ENCODE assay signal across 15 cellular contexts in genomic region chr14:50937325-50937724, GRCh38. TPM values are rescaled to one million over a fixed set of nuclear protein-coding genes. Genes with fewer than 3 reads are reported as not detected.
DNase-seq lines count a peak whose midpoint lies in the region; ATAC-seq and TF ChIP-seq lines count a peak whose summit lies in the region.
"Had no signal": no experiment of that assay in that cellular context is flagged by ENCODE, and none has a peak within 500 bp of the region (broad histone marks: within the 10 kb centered on the region; RNA-seq: fewer than 3 reads in every experiment).

No MANE protein-coding gene starts in this region.

- 20 to 39% methylated on average over 2 of the region's 2 CpGs for WGBS in upper lobe of left lung, 2 donors

- DNase-seq in MCF 10A (ENCODE audit: unreplicated experiment), result peak; percentile 59
- DNase-seq in breast epithelium (ENCODE audit: low spot score in 2 of 2), result no peak
- peak; percentile 42 for DNase-seq in SIG-M5 (lab: John Stamatoyannopoulos, UW)
- peak; percentile 65 for DNase-seq in fibroblast of pulmonary artery (ENCODE audit: low read depth)
- DNase-seq in upper lobe of left lung, result no peak
- no peak for DNase-seq in NCI-H524 (lab: John Stamatoyannopoulos, UW)
- no peak for DNase-seq in NCI-H2171 (lab: John Stamatoyannopoulos, UW)
- DNase-seq: activated naive CD8-positive, alpha-beta T cell treated with anti-CD3 and anti-CD28 coated beads for 36 hours; head of caudate nucleus; left ventricle myocardium superior; stimulated activated CD4-positive, alpha-beta T cell treated with anti-CD3 and anti-CD28 coated beads, Interleukin-12 subunit alpha, Interleukin-12 subunit beta, amount 100 ng/mL, for 4 hours; uterus had no signal

- BruUV-seq in MCF 10A (replicated peaks; lab: Mats Ljungman, UMichigan), result no TSS peak

- TF ChIP-seq EP300 in upper lobe of left lung (IDR thresholded peaks at IDR 0.05), result no peak

- H3K9me3 Mint-ChIP-seq in MCF 10A (ENCODE audit: unreplicated experiment), result no peaks in the 10 kb centered on the region
- H3K9me3 Mint-ChIP-seq: activated naive CD8-positive, alpha-beta T cell treated with anti-CD3 and anti-CD28 coated beads for 36 hours; neural progenitor cell had no signal

- no peak for TF ChIP-seq POLR2A in breast epithelium (IDR thresholded peaks at IDR 0.05)
- no peak for TF ChIP-seq POLR2A in upper lobe of left lung (IDR thresholded peaks at IDR 0.05)

- CTCF ChIA-PET in MCF 10A (lab: Yijun Ruan, JAX), result interaction anchor here (1.0 to 1.1 kb wide), 2 partner anchors 9 to 282 kb away, joined by 4 read pairs; no protein-coding TSS in a partner anchor

- no peak overlapping the region for H3K4me3 ChIP-seq in breast epithelium
- no peak overlapping the region for H3K4me3 ChIP-seq in fibroblast of pulmonary artery (replicated peaks; ENCODE audit: low read depth, low read length)
- no peak overlapping the region for H3K4me3 ChIP-seq in upper lobe of left lung
- H3K4me3 ChIP-seq: neural progenitor cell, uterus had no signal

- H3K27ac Mint-ChIP-seq in MCF 10A (ENCODE audit: low read depth, unreplicated experiment), result no peak overlapping the region
- H3K27ac Mint-ChIP-seq: activated naive CD8-positive, alpha-beta T cell treated with anti-CD3 and anti-CD28 coated beads for 36 hours; neural progenitor cell had no signal

- H3K27me3 Mint-ChIP-seq in MCF 10A (ENCODE audit: insufficient read depth, unreplicated experiment), result no peaks in the 10 kb centered on the region

- TF ChIP-seq CTCF in MCF 10A (IDR thresholded peaks at IDR 0.05; ENCODE audit: unreplicated experiment) (no peak), breast epithelium (IDR thresholded peaks at IDR 0.05) (no peak), fibroblast of pulmonary artery (IDR thresholded peaks at IDR 0.05; ENCODE audit: low read length, missing control alignments) (no peak), upper lobe of left lung (IDR thresholded peaks at IDR 0.05) (no peak)

- H3K36me3 Mint-ChIP-seq in MCF 10A (ENCODE audit: insufficient read depth, unreplicated experiment), result peaks cover 35% of the 10 kb centered on the region
- H3K36me3 Mint-ChIP-seq: activated naive CD8-positive, alpha-beta T cell treated with anti-CD3 and anti-CD28 coated beads for 36 hours had no signal

- H3K36me3 ChIP-seq in breast epithelium, result peaks cover 3% of the 10 kb centered on the region
- H3K36me3 ChIP-seq in upper lobe of left lung, result peaks cover 0 to 10% (median 0%) of the 10 kb centered on the region in 4 donors
- H3K36me3 ChIP-seq: uterus had no signal

- H3K4me1 Mint-ChIP-seq in MCF 10A (ENCODE audit: insufficient read depth, unreplicated experiment), result peaks cover 32% of the 10 kb centered on the region

- ATAC-seq in upper lobe of left lung (ENCODE audit: low FRiP score in 2 of 2) (peak in 1 of 2 donors; percentile 39), GM21529 (IDR thresholded peaks at IDR 0.05; ENCODE audit: unreplicated experiment) (no peak)
- ATAC-seq: left ventricle myocardium superior had no signal

- H3K27me3 ChIP-seq in breast epithelium, result no peaks in the 10 kb centered on the region
- no peaks in the 10 kb centered on the region for H3K27me3 ChIP-seq in upper lobe of left lung
- H3K27me3 ChIP-seq: neural progenitor cell, uterus had no signal

- no peaks in the 10 kb centered on the region for H3K4me1 ChIP-seq in breast epithelium
- peaks cover 0 to 13% (median 6%) of the 10 kb centered on the region in 4 donors for H3K4me1 ChIP-seq in upper lobe of left lung
- H3K4me1 ChIP-seq: uterus had no signal

- POLR2A ChIA-PET in MCF 10A (lab: Yijun Ruan, JAX), result interaction anchor here (0.8 to 1.8 kb wide), 4 partner anchors 9 to 26 kb away, joined by 3 to 7 read pairs (median 4); no protein-coding TSS in a partner anchor

- H3K4me3 Mint-ChIP-seq in MCF 10A (ENCODE audit: unreplicated experiment), result no peak overlapping the region
- H3K4me3 Mint-ChIP-seq: activated naive CD8-positive, alpha-beta T cell treated with anti-CD3 and anti-CD28 coated beads for 36 hours; neural progenitor cell had no signal

- H3K9me3 ChIP-seq in breast epithelium (no peaks in the 10 kb centered on the region), upper lobe of left lung (no peaks in the 10 kb centered on the region)
- H3K9me3 ChIP-seq: uterus had no signal

- intact Hi-C loops in MCF 10A (cut with micrococcal nuclease) (no loop called here), breast epithelium (cut with DNase I; ENCODE audit: low total_unique reads) (no loop called here)

- H3K27ac ChIP-seq in breast epithelium (no peak overlapping the region), upper lobe of left lung (peak overlapping the region; percentile 36 to 76 (median 44))
- H3K27ac ChIP-seq: KMS-11, neural progenitor cell, uterus had no signal

RNA-seq across cellular contexts. Expression of gene PYGL, which starts 7.0 kb away (rescaled TPM):
- 75.4 and 87.3 TPM in 2 replicates for total RNA-seq in MCF 10A (2022)
- total RNA-seq in breast epithelium, result 100 to 1,000 TPM in 1 of 3 donors, 10 to 100 TPM in 2; 53.6 to 126 (median 57.4) TPM
- 10 to 100 TPM; 33.6 to 73.2 (median 55.9) TPM for total RNA-seq in upper lobe of left lung

Comparison
In these comparisons a context has a peak if more than half of its experiments do, and no peak if none do; other contexts are left out.
1. DNase-seq: peak in MCF 10A (single experiment), SIG-M5 (single experiment) and fibroblast of pulmonary artery (single experiment); none in breast epithelium (0 of 2), upper lobe of left lung (0 of 2), NCI-H524 (0 of 2) and NCI-H2171 (single experiment).
2. H3K27ac ChIP-seq: peak in upper lobe of left lung (4 of 4); none in breast epithelium (0 of 2).